Comparison of ENCODE assay signal across 1 cellular context in the genomic region with DNA sequence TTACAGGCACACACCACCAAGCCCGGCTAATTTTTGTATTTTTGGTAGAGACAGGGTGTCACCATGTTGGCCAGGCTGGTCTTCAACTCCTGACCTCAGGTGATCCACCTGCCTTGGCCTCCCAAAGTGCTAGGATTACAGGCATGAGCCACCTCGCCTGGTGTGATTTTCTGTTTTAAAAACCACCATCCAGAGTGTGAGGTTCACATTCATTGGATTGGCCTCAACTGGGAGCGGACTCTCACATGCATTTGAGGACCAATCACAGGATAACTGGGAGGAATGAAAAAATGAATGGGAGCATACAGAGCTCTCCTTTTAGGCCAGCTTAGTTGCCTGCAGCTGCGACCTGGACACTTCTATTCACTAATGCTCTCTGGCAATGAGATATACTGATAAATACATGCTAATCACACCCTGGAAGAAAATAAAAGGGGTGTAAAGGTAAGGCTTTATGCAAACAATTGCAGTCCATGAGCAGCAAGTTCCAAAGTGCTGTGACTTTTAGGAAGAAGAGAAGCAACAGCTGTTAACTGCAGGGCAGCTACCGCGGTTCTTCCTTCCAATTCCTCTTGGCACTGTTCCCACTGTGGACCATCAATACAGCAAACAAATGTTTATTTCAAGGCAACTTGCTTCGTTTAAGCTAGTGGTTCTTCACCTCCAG.
TF ChIP-seq lines count a peak whose summit lies in the region.

No MANE protein-coding gene starts in this region.

TF ChIP-seq in H1, 55 proteins besides CTCF, POLR2A, EP300 and RAD21:
- TF ChIP-seq SAP30 (IDR thresholded peaks at IDR 0.05; ENCODE audit: insufficient read depth, insufficient replicate concordance, low read length), result no peak
- TF ChIP-seq JUN (IDR thresholded peaks at IDR 0.05; ENCODE audit: low read depth, low read length), result no peak
- no peak for TF ChIP-seq BCL11A (IDR thresholded peaks at IDR 0.05; ENCODE audit: low read depth in 2 of 2, low read length in 2 of 2)
- TF ChIP-seq USF2 (IDR thresholded peaks at IDR 0.05; ENCODE audit: low read length), result no peak
- TF ChIP-seq GTF2F1 (IDR thresholded peaks at IDR 0.05; ENCODE audit: borderline replicate concordance, low read depth, low read length), result no peak
- TF ChIP-seq CHD2 (IDR thresholded peaks at IDR 0.05; ENCODE audit: low read length), result no peak
- no peak for TF ChIP-seq RNF2 (IDR thresholded peaks at IDR 0.05; ENCODE audit: borderline replicate concordance, low read depth, low read length, missing control alignments, poor library complexity, severe bottlenecking)
- no peak for TF ChIP-seq TEAD4 (IDR thresholded peaks at IDR 0.05; ENCODE audit: low read depth, low read length)
- TF ChIP-seq E2F6 (IDR thresholded peaks at IDR 0.05), result no peak
TF ChIP-seq in H1: peak in this region for 0.
